ENCODE assay signal across 7 cellular contexts in genomic region chr10:14032406-14032998, GRCh38.
A peak's percentile ranks its signal among the peaks of the same experiment; 100 is the strongest.
DNase-seq lines count a peak whose midpoint lies in the region; ATAC-seq and TF ChIP-seq lines count a peak whose summit lies in the region.

No MANE protein-coding gene starts in this region.

- H3K27ac Mint-ChIP-seq in HFFc6, result no peak overlapping the region

- H3K36me3 ChIP-seq in smooth muscle cell (ENCODE audit: low read depth), result no peaks in the 10 kb centered on the region

- no peak overlapping the region for H3K4me3 ChIP-seq in smooth muscle cell

- no peaks in the 10 kb centered on the region for H3K4me1 ChIP-seq in smooth muscle cell (ENCODE audit: low read depth)

- no peaks in the 10 kb centered on the region for H3F3A ChIP-seq in smooth muscle cell (ENCODE audit: low read depth)

- H3K36me3 Mint-ChIP-seq in HFFc6 (ENCODE audit: low read depth), result no peaks in the 10 kb centered on the region

- no peak overlapping the region for H3K27ac ChIP-seq in smooth muscle cell (ENCODE audit: low read depth)

- peaks cover 31% of the 10 kb centered on the region for H3K27me3 ChIP-seq in smooth muscle cell (ENCODE audit: low read depth)

- 36% methylated on average over 17 of the region's 17 CpGs for WGBS in smooth muscle cell (ENCODE audit: low lambda C conversion rate)

- peak; percentile 86 for TF ChIP-seq CTCF in HFFc6 (IDR thresholded peaks at IDR 0.05)
- TF ChIP-seq CTCF in smooth muscle cell (IDR thresholded peaks at IDR 0.05; ENCODE audit: borderline replicate concordance, insufficient read depth, poor library complexity, severe bottlenecking), result peak; percentile 78

- no peaks in the 10 kb centered on the region for H3K9me3 ChIP-seq in smooth muscle cell (replicated peaks; ENCODE audit: low read depth)

- DNase-seq in HFFc6 (no peak), erythroblast (lab: John Stamatoyannopoulos, UW) (peak; percentile 35 to 56), smooth muscle cell (lab: John Stamatoyannopoulos, UW; ENCODE audit: unreplicated experiment) (no peak), DMS79 (lab: John Stamatoyannopoulos, UW) (no peak), occipital lobe (lab: John Stamatoyannopoulos, UW) (no peak)
- DNase-seq in activated CD4-positive, alpha-beta T cell treated with anti-CD3 and anti-CD28 coated beads for 48 hours, result peak; percentile 65

- H3K4me3 Mint-ChIP-seq in HFFc6, result no peak overlapping the region

- no peak overlapping the region for H3K4me2 ChIP-seq in smooth muscle cell

- no peaks in the 10 kb centered on the region for H4K20me1 ChIP-seq in smooth muscle cell (ENCODE audit: low read depth)

- no peak for ATAC-seq in HG03045 (IDR thresholded peaks at IDR 0.05; ENCODE audit: unreplicated experiment)

- no peaks in the 10 kb centered on the region for H3K79me2 ChIP-seq in smooth muscle cell (ENCODE audit: low read depth)

- no peak overlapping the region for H2AFZ ChIP-seq in smooth muscle cell (ENCODE audit: low read depth)

- peaks cover 3% of the 10 kb centered on the region for H3K27me3 Mint-ChIP-seq in HFFc6 (ENCODE audit: insufficient read depth)

- H3K9ac ChIP-seq in smooth muscle cell (ENCODE audit: low read depth), result no peak overlapping the region

- TF ChIP-seq POLR2A in erythroblast (IDR thresholded peaks at IDR 0.05; ENCODE audit: low read length), result no peak

- no peaks in the 10 kb centered on the region for H3K9me3 Mint-ChIP-seq in HFFc6

- no peaks in the 10 kb centered on the region for H3K4me1 Mint-ChIP-seq in HFFc6 (ENCODE audit: low read depth)

Comparison
In these comparisons a context has a peak if more than half of its experiments do, and no peak if none do; other contexts are left out.
1. DNase-seq: peak in activated CD4-positive, alpha-beta T cell treated with anti-CD3 and anti-CD28 coated beads for 48 hours (single experiment) and erythroblast (2 of 2); none in HFFc6 (single experiment), smooth muscle cell (single experiment), DMS79 (single experiment) and occipital lobe (single experiment).